1 cellular context compared by ENCODE assay signal in the genomic region with DNA sequence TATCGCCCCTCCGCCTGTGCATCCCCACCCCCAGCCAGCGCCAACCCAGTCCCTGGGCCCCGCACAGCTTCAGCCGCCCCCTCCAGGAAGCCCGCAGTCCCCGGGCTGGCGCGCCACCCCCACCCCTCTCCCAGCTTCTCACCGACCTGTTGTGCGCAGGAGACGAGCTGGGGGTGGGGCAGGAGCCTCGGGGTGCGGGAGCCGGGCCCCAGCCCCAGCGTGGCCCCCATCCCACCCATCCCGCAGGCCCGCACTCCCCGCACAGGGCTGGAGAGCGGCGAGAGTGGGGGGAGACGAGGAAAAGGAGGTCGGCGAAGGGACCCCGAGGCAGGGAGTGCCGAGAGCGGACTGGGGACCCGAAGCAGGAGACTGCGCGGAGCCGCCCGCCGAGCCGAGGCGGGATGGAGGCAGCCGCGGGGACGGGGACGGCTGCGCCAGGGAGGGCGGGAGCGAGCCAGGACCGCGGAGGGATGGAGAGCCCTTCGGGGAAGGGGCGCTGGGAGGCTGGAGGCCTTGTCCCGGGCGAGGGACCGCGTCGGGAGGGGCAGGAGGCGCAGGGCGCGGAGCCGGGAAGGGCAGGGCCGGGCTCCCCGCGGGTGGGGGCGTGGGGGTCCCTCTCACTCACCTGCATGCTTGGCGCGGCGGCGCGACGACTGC.
TF ChIP-seq lines count a peak whose summit lies in the region.

No MANE protein-coding gene starts in this region.

TF ChIP-seq in A549, 52 proteins besides CTCF, POLR2A, EP300 and RAD21 (continued from another document):
- no peak for TF ChIP-seq MAX (IDR thresholded peaks at IDR 0.05)
- TF ChIP-seq MAFK (IDR thresholded peaks at IDR 0.05; ENCODE audit: partially characterized antibody), result no peak
